ENCODE assay signal across 1 cellular context in genomic region chr2:65055427-65056214, GRCh38.
TF ChIP-seq lines count a peak whose summit lies in the region.

No MANE protein-coding gene starts in this region.

TF ChIP-seq in HepG2, 621 proteins besides CTCF, POLR2A, EP300 and RAD21 (continued from another document and continues in another):
- TF ChIP-seq ZNF142 (CRISPR knock-in tag; IDR thresholded peaks at IDR 0.05) (no peak), ZNF296 (CRISPR knock-in tag; conservative IDR thresholded peaks at IDR 0.05) (0 out of 2 replicates have a peak, but pooled peaks have one; percentile 52), ZNF205 (CRISPR knock-in tag; IDR thresholded peaks at IDR 0.05) (peak; percentile 49; the same call in 1 of the 2 replicates), ZSCAN31 (CRISPR knock-in tag; IDR thresholded peaks at IDR 0.05; ENCODE audit: low read depth) (peak; percentile 50; the same call in 1 of the 2 replicates), ZNF773 (CRISPR knock-in tag; IDR thresholded peaks at IDR 0.05; ENCODE audit: borderline replicate concordance) (0 out of 2 replicates have a peak, but pooled peaks have one; percentile 74), ZFP82 (CRISPR knock-in tag; IDR thresholded peaks at IDR 0.05; ENCODE audit: borderline replicate concordance) (no peak), ZNF121 (CRISPR knock-in tag; IDR thresholded peaks at IDR 0.05) (peak; percentile 100), KAT2B (IDR thresholded peaks at IDR 0.05; ENCODE audit: borderline replicate concordance, low read depth, low read length) (no peak), TOPORS (CRISPR knock-in tag; IDR thresholded peaks at IDR 0.05) (no peak; the same call in none of the 2 replicates), ZFP36 (IDR thresholded peaks at IDR 0.05; ENCODE audit: borderline replicate concordance, low read depth, low read length, partially characterized antibody) (no peak), TFDP1 (CRISPR knock-in tag; IDR thresholded peaks at IDR 0.05; ENCODE audit: borderline replicate concordance) (no peak), TEAD2 (CRISPR knock-in tag; IDR thresholded peaks at IDR 0.05) (0 out of 2 replicates have a peak, but pooled peaks have one; percentile 48), MAZ (IDR thresholded peaks at IDR 0.05; ENCODE audit: borderline replicate concordance, low read depth, low read length) (no peak), MAZ (CRISPR knock-in tag; IDR thresholded peaks at IDR 0.05; ENCODE audit: low read depth) (no peak; the same call in 1 of the 2 replicates), ZNF292 (CRISPR knock-in tag; IDR thresholded peaks at IDR 0.05; ENCODE audit: borderline replicate concordance, low read depth) (peak; percentile 95; the same call in 1 of the 2 replicates), ZNF20 (CRISPR knock-in tag; IDR thresholded peaks at IDR 0.05) (no peak), RNF219 (CRISPR knock-in tag; IDR thresholded peaks at IDR 0.05) (no peak), ZBTB1 (CRISPR knock-in tag; IDR thresholded peaks at IDR 0.05; ENCODE audit: borderline replicate concordance) (no peak), WIZ (CRISPR knock-in tag; IDR thresholded peaks at IDR 0.05) (no peak), ZBTB2 (CRISPR knock-in tag; IDR thresholded peaks at IDR 0.05; ENCODE audit: low read depth) (peak; percentile 78; the same call in 1 of the 2 replicates), JUN (CRISPR knock-in tag; IDR thresholded peaks at IDR 0.05) (0 out of 2 replicates have a peak, but pooled peaks have one; percentile 32), ATF1 (CRISPR knock-in tag; IDR thresholded peaks at IDR 0.05) (no peak), ZFYVE20 (CRISPR knock-in tag; IDR thresholded peaks at IDR 0.05; ENCODE audit: borderline replicate concordance, low read depth) (no peak), E2F5 (CRISPR knock-in tag; conservative IDR thresholded peaks at IDR 0.05) (no peak; the same call in 1 of the 2 replicates), BRD4 (CRISPR knock-in tag; IDR thresholded peaks at IDR 0.05) (no peak; the same call in 1 of the 2 replicates), ZSCAN25 (CRISPR knock-in tag; IDR thresholded peaks at IDR 0.05) (0 out of 2 replicates have a peak, but pooled peaks have one; percentile 41), REXO4 (CRISPR knock-in tag; IDR thresholded peaks at IDR 0.05; ENCODE audit: borderline replicate concordance) (no peak), YEATS4 (CRISPR knock-in tag; IDR thresholded peaks at IDR 0.05; ENCODE audit: borderline replicate concordance) (0 out of 2 replicates have a peak, but pooled peaks have one; percentile 2), MIXL1 (CRISPR knock-in tag; IDR thresholded peaks at IDR 0.05) (no peak), HDAC6 (IDR thresholded peaks at IDR 0.05; ENCODE audit: low read depth, low read length) (no peak), SIN3A (IDR thresholded peaks at IDR 0.05; ENCODE audit: borderline replicate concordance, low read depth, low read length) (peak; percentile 72; the same call in 1 of the 2 replicates)
- TF ChIP-seq, protein P1, sequence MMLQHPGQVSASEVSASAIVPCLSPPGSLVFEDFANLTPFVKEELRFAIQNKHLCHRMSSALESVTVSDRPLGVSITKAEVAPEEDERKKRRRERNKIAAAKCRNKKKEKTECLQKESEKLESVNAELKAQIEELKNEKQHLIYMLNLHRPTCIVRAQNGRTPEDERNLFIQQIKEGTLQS (CRISPR knock-in tag; IDR thresholded peaks at IDR 0.05): no peak
- TF ChIP-seq, protein P2, sequence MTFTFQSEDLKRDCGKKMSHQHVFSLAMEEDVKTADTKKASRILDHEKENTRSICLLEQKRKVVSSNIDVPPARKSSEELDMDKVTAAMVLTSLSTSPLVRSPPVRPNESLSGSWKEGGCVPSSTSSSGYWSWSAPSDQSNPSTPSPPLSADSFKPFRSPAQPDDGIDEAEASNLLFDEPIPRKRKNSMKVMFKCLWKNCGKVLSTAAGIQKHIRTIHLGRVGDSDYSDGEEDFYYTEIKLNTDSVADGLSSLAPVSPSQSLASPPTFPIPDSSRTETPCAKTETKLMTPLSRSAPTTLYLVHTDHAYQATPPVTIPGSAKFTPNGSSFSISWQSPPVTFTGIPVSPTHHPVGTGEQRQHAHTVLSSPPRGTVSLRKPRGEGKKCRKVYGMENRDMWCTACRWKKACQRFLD (CRISPR knock-in tag; IDR thresholded peaks at IDR 0.05; ENCODE audit: borderline replicate concordance): peak; percentile 59; the same call in 1 of the 2 replicates
- TF ChIP-seq, protein P3, sequence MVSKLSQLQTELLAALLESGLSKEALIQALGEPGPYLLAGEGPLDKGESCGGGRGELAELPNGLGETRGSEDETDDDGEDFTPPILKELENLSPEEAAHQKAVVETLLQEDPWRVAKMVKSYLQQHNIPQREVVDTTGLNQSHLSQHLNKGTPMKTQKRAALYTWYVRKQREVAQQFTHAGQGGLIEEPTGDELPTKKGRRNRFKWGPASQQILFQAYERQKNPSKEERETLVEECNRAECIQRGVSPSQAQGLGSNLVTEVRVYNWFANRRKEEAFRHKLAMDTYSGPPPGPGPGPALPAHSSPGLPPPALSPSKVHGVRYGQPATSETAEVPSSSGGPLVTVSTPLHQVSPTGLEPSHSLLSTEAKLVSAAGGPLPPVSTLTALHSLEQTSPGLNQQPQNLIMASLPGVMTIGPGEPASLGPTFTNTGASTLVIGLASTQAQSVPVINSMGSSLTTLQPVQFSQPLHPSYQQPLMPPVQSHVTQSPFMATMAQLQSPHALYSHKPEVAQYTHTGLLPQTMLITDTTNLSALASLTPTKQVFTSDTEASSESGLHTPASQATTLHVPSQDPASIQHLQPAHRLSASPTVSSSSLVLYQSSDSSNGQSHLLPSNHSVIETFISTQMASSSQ (IDR thresholded peaks at IDR 0.05; ENCODE audit: low read depth): no peak
- TF ChIP-seq, protein P3 (CRISPR knock-in tag; IDR thresholded peaks at IDR 0.05; ENCODE audit: borderline replicate concordance): no peak
- TF ChIP-seq, protein P4, sequence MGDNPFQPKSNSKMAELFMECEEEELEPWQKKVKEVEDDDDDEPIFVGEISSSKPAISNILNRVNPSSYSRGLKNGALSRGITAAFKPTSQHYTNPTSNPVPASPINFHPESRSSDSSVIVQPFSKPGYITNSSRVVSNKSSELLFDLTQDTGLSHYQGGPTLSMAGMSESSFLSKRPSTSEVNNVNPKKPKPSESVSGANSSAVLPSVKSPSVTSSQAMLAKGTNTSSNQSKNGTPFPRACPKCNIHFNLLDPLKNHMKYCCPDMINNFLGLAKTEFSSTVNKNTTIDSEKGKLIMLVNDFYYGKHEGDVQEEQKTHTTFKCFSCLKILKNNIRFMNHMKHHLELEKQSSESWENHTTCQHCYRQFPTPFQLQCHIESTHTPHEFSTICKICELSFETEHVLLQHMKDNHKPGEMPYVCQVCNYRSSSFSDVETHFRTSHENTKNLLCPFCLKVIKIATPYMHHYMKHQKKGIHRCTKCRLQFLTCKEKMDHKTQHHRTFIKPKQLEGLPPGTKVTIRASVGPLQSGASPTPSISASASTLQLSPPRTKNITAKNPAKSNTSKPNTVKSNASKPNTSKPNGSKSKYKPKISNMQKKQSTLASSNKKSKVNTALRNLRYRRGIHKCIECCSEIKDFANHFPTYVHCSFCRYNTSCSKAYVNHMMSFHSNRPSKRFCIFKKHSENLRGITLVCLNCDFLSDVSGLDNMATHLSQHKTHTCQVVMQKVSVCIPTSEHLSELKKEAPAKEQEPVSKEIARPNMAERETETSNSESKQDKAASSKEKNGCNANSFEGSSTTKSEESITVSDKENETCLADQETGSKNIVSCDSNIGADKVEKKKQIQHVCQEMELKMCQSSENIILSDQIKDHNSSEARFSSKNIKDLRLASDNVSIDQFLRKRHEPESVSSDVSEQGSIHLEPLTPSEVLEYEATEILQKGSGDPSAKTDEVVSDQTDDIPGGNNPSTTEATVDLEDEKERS (CRISPR knock-in tag; IDR thresholded peaks at IDR 0.05): peak; percentile 51; the same call in 1 of the 2 replicates
